Comparison of ENCODE assay signal across 1 cellular context in genomic region chr20:23566199-23566932, GRCh38.
TF ChIP-seq lines count a peak whose summit lies in the region.

No MANE protein-coding gene starts in this region.

TF ChIP-seq in GM23338, 12 proteins besides CTCF, POLR2A, EP300 and RAD21 (continued from another document):
- TF ChIP-seq JUNB (IDR thresholded peaks at IDR 0.05; ENCODE audit: unreplicated experiment) (no peak), REST (IDR thresholded peaks at IDR 0.05; ENCODE audit: unreplicated experiment) (no peak), ZNF331 (CRISPR knock-in tag; IDR thresholded peaks at IDR 0.05; ENCODE audit: low read depth) (no peak)
TF ChIP-seq in GM23338: peak in this region for 0.
